ENCODE assay signal across 23 cellular contexts in the genomic region with DNA sequence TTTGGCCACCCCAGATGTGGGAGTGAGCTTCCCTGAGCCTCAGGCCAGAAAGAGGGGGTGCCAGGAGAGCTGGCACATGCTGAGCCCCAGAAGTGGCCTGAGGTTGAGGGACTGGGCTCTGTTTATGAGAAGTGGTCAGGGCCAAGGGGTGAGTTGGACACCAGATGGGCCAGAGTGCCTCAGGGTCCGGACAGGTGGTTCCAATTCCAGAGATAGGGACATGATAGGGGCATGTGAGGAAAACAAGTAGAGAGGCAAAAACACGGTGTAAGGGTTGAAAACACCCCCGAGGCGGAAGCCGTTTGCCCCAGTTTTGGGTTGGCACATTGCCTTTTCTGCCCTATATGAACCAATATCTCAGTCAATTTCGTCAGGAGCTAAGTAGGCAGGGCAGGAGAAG.
DNase-seq lines count a peak whose midpoint lies in the region; ATAC-seq, FAIRE-seq and TF ChIP-seq lines count a peak whose summit lies in the region.
"Had no signal": no experiment of that assay in that cellular context is flagged by ENCODE, and none has a peak within 500 bp of the region (broad histone marks: within the 10 kb centered on the region; RNA-seq: fewer than 3 reads in every experiment).

No MANE protein-coding gene starts in this region.

- no peak overlapping the region for H3K4me2 ChIP-seq in SK-N-SH
- H3K4me2 ChIP-seq in H1 (ENCODE audit: insufficient read depth in 1 of 2, low read depth in 2 of 2, low read length in 2 of 2), result no peak overlapping the region
- no peak overlapping the region for H3K4me2 ChIP-seq in trophoblast cell (ENCODE audit: low read length)
- no peak overlapping the region for H3K4me2 ChIP-seq in GM23248 (ENCODE audit: unreplicated experiment)
- H3K4me2 ChIP-seq: A549; BLaER1 treated with 17β-estradiol and CSF1 and Interleukin-3, amounts not matched to agents 10 nM and 100 nM had no signal

- H4K20me1 ChIP-seq in SK-N-SH (ENCODE audit: insufficient read depth) (no peaks in the 10 kb centered on the region), H1 (replicated peaks in 1 of 2; ENCODE audit: control insufficient read depth in 1 of 2, insufficient read depth in 2 of 2, low read length in 2 of 2) (no peaks in the 10 kb centered on the region), GM23248 (ENCODE audit: insufficient read depth) (no peaks in the 10 kb centered on the region)
- H4K20me1 ChIP-seq: BLaER1 treated with 17β-estradiol and CSF1 and Interleukin-3, amounts not matched to agents 10 nM and 100 nM had no signal

- no peak for TF ChIP-seq POLR2A in H1 (IDR thresholded peaks at IDR 0.05; ENCODE audit: control extremely low read depth in 1 of 2, low read depth in 2 of 2, low read length in 2 of 2)

- CTCF ChIA-PET in SK-N-SH (lab: Yijun Ruan, JAX), result interaction anchor here (0.7 to 5.6 kb wide), 8 partner anchors 26 to 1012 kb away, joined by 3 to 25 read pairs (median 10); no protein-coding TSS in a partner anchor
- CTCF ChIA-PET in H1 (lab: Charles Lee; ENCODE audit: partially characterized antibody), result interaction anchor here (1.0 to 8.5 kb wide), 8 partner anchors 8 to 329 kb away, joined by 3 to 85 read pairs (median 6); no protein-coding TSS in a partner anchor

- H3K9me2 ChIP-seq in SK-N-SH, result no peaks in the 10 kb centered on the region
- H3K9me2 ChIP-seq in GM23248 (ENCODE audit: insufficient read depth), result no peaks in the 10 kb centered on the region

- no peak overlapping the region for H3K18ac ChIP-seq in H1 (ENCODE audit: extremely low read depth, low read length)
- no peak overlapping the region for H3K18ac ChIP-seq in trophoblast cell (ENCODE audit: low read length)

- H3K4ac ChIP-seq in H1 (replicated peaks; ENCODE audit: insufficient read length, low read depth, low read length) (no peak overlapping the region), trophoblast cell (ENCODE audit: low read depth, low read length) (no peak overlapping the region)

- ATAC-seq in SK-N-SH treated with all-trans-retinoic acid at 6 μM for 48 hours, result no peak
- ATAC-seq: A549; CD8-positive, alpha-beta T cell had no signal

- no peaks in the 10 kb centered on the region for H3K23me2 ChIP-seq in H1 (ENCODE audit: low read depth, low read length)

- H3K36me3 ChIP-seq in SK-N-SH (replicated peaks in 1 of 2; ENCODE audit: control insufficient read depth in 1 of 2, insufficient read depth in 2 of 2, low read length in 1 of 2) (no peaks in the 10 kb centered on the region), H1 (ENCODE audit: control insufficient read depth in 2 of 4, insufficient read depth in 4 of 4, low read length in 3 of 4) (no peaks in the 10 kb centered on the region), trophoblast cell (ENCODE audit: control insufficient read depth in 1 of 2, insufficient read depth in 2 of 2, low read length in 2 of 2) (no peaks in the 10 kb centered on the region), GM23248 (ENCODE audit: low read depth) (no peaks in the 10 kb centered on the region)
- H3K36me3 ChIP-seq: BLaER1 treated with 17β-estradiol and CSF1 and Interleukin-3, amounts not matched to agents 10 nM and 100 nM had no signal

- H4K91ac ChIP-seq in H1 (replicated peaks; ENCODE audit: insufficient read length, low read length), result no peak overlapping the region
- H4K91ac ChIP-seq in trophoblast cell (ENCODE audit: low read depth, low read length), result no peak overlapping the region

- peaks cover under 1% of the 10 kb centered on the region for H3F3A ChIP-seq in SK-N-SH (replicated peaks; ENCODE audit: insufficient read depth)
- no peaks in the 10 kb centered on the region for H3F3A ChIP-seq in GM23248 (ENCODE audit: insufficient read depth)

- DNase-seq in SK-N-SH (peak; percentile 33), H1 (ENCODE audit: low read depth in 1 of 2, low spot score in 2 of 2) (no peak), trophoblast cell (peak; percentile 57 to 78), GM23248 (no peak), hepatic stellate cell (ENCODE audit: low spot score) (no peak)
- no peak for DNase-seq in activated CD4-positive, CD25-positive, alpha-beta regulatory T cell (lab: John Stamatoyannopoulos, UW)
- DNase-seq: AML-193; Caco-2; Calu3; CD4-positive, alpha-beta T cell; CD8-positive, alpha-beta T cell; DMS79 treated with DMSO at 0.1 percent for 48 hours; GF-D8 had no signal

- no peak for TF ChIP-seq RAD21 in SK-N-SH (IDR thresholded peaks at IDR 0.05; ENCODE audit: low read length)
- no peak for TF ChIP-seq RAD21 in H1 (IDR thresholded peaks at IDR 0.05 in 1 of 2, conservative IDR thresholded peaks at IDR 0.05 in 1 of 2; ENCODE audit: low read depth in 2 of 2, low read length in 2 of 2)

- no peak overlapping the region for H2BK20ac ChIP-seq in H1 (ENCODE audit: low read length)

- peak in 1 of 2 experiments; percentile 76; a peak in 2 of 4 replicates for TF ChIP-seq EP300 in SK-N-SH (IDR thresholded peaks at IDR 0.05; ENCODE audit: borderline replicate concordance in 1 of 2, low read depth in 1 of 2, low read length in 1 of 2)
- no peak for TF ChIP-seq EP300 in H1 (IDR thresholded peaks at IDR 0.05; ENCODE audit: borderline replicate concordance in 1 of 2, low read depth in 2 of 2, low read length in 2 of 2)

- H4K8ac ChIP-seq in H1 (ENCODE audit: extremely low read depth, insufficient read depth, low read length) (no peak overlapping the region), trophoblast cell (ENCODE audit: low read depth, low read length) (no peak overlapping the region)

- H2BK5ac ChIP-seq in H1 (ENCODE audit: low read depth, low read length) (no peak overlapping the region), trophoblast cell (ENCODE audit: low read depth, low read length, poor library complexity) (no peak overlapping the region)

- H3K4me1 ChIP-seq in SK-N-SH (ENCODE audit: control insufficient read depth in 1 of 2, insufficient read depth in 2 of 2, low read depth in 1 of 2, low read length in 1 of 2) (peaks cover 9 to 39% of the 10 kb centered on the region in 2 experiments; a peak in 2 of 4 replicates), H1 (replicated peaks in 1 of 4; ENCODE audit: control insufficient read depth in 3 of 4, insufficient read depth in 4 of 4, low read length in 3 of 4) (peaks cover 0 to 3% (median 1%) of the 10 kb centered on the region in 4 experiments; a peak in 2 of 7 replicates), trophoblast cell (ENCODE audit: control insufficient read depth in 1 of 2, insufficient read depth in 2 of 2, low read length in 2 of 2) (no peaks in the 10 kb centered on the region), GM23248 (ENCODE audit: insufficient read depth) (no peaks in the 10 kb centered on the region)
- H3K4me1 ChIP-seq: Caco-2 had no signal

- H3K9me3 ChIP-seq in SK-N-SH (no peaks in the 10 kb centered on the region), H1 (ENCODE audit: insufficient read depth in 2 of 2, low read depth in 1 of 2, low read length in 1 of 2) (no peaks in the 10 kb centered on the region), trophoblast cell (ENCODE audit: insufficient read depth, low read depth, low read length) (no peaks in the 10 kb centered on the region), GM23248 (ENCODE audit: low read depth) (no peaks in the 10 kb centered on the region)
- H3K9me3 ChIP-seq: A549; BLaER1 treated with 17β-estradiol and CSF1 and Interleukin-3, amounts not matched to agents 10 nM and 100 nM; Caco-2 had no signal

- H3K27me3 ChIP-seq in SK-N-SH (ENCODE audit: insufficient read depth), result no peaks in the 10 kb centered on the region
- no peaks in the 10 kb centered on the region for H3K27me3 ChIP-seq in H1 (replicated peaks in 1 of 4; ENCODE audit: control insufficient read depth in 3 of 4, extremely low read depth in 1 of 4, insufficient read depth in 3 of 4, low read length in 3 of 4)
- H3K27me3 ChIP-seq in trophoblast cell (ENCODE audit: insufficient read depth, low read length), result no peaks in the 10 kb centered on the region
- peaks cover 46% of the 10 kb centered on the region for H3K27me3 ChIP-seq in GM23248 (replicated peaks; ENCODE audit: insufficient read depth)
- H3K27me3 ChIP-seq: BLaER1 treated with 17β-estradiol and CSF1 and Interleukin-3, amounts not matched to agents 10 nM and 100 nM had no signal

- H2AFZ ChIP-seq in SK-N-SH (ENCODE audit: low read depth), result no peak overlapping the region
- H2AFZ ChIP-seq in H1 (ENCODE audit: low read length), result 0 out of 2 replicates have a peak overlapping the region, but pooled peaks have one; percentile 23
- no peak overlapping the region for H2AFZ ChIP-seq in trophoblast cell (ENCODE audit: insufficient read depth, low read length, poor library complexity)
- no peak overlapping the region for H2AFZ ChIP-seq in GM23248

- no peak overlapping the region for H4K12ac ChIP-seq in trophoblast cell (ENCODE audit: low read depth, low read length)

- H3K27ac ChIP-seq in SK-N-SH (ENCODE audit: low read depth in 2 of 2, low read length in 1 of 2) (peak overlapping the region in 1 of 2 experiments; percentile 95; a peak in 2 of 4 replicates), VCaP (peak overlapping the region; percentile 90; the same call in 1 of the 2 replicates), H1 (ENCODE audit: low read depth, low read length) (no peak overlapping the region), trophoblast cell (ENCODE audit: low read depth, low read length) (no peak overlapping the region), GM23248 (no peak overlapping the region)
- H3K27ac ChIP-seq: 22Rv1; A549; BLaER1 treated with 17β-estradiol and CSF1 and Interleukin-3, amounts not matched to agents 10 nM and 100 nM; C4-2B had no signal

- POLR2A ChIA-PET in SK-N-SH (lab: Yijun Ruan, JAX), result interaction anchor here (1.3 kb wide), 1 partner anchor 78 kb away, joined by 3 read pairs; no protein-coding TSS in a partner anchor
- POLR2A ChIA-PET in H1 (lab: Charles Lee; ENCODE audit: partially characterized antibody), result no interaction called here

- in situ Hi-C loops in GM23248 (cut with MboI), result loop anchor here (10.0 kb wide), 1 partner anchor 995 kb away; no protein-coding TSS in a partner anchor

- H3K9ac ChIP-seq in SK-N-SH (no peak overlapping the region), H1 (replicated peaks in 1 of 4; ENCODE audit: extremely low read depth in 1 of 4, low read depth in 3 of 4, low read length in 3 of 4) (no peak overlapping the region), trophoblast cell (ENCODE audit: low read length) (no peak overlapping the region), GM23248 (no peak overlapping the region)
- H3K9ac ChIP-seq: BLaER1 treated with 17β-estradiol and CSF1 and Interleukin-3, amounts not matched to agents 10 nM and 100 nM had no signal

- no peak overlapping the region for H2BK120ac ChIP-seq in H1 (replicated peaks; ENCODE audit: low read depth, low read length)
- no peak overlapping the region for H2BK120ac ChIP-seq in trophoblast cell (ENCODE audit: insufficient read depth, low read length, poor library complexity)

- 74% methylated on average over 6 of the region's 6 CpGs for WGBS in SK-N-SH (ENCODE audit: low lambda C conversion rate)
- 96% methylated on average over 6 of the region's 6 CpGs; no CpG with 5 or more reads in 1 of the 2 experiments for WGBS in H1 (ENCODE audit: extremely low coverage in 1 of 2, insufficient coverage in 1 of 2, insufficient read length in 1 of 2, insufficient replicate concordance in 2 of 2, low coverage in 1 of 2, low lambda C conversion rate in 2 of 2, missing lambda C conversion rate in 1 of 2), 2 experiments
- no CpG with 5 or more reads among the region's 6 CpGs for WGBS in trophoblast cell (ENCODE audit: extremely low coverage, insufficient coverage, insufficient read length)
- 62 to 77% methylated on average over 6 of the region's 6 CpGs for WGBS in GM23248 (ENCODE audit: low coverage in 1 of 2, low lambda C conversion rate in 2 of 2, missing lambda C conversion rate in 2 of 2), 2 experiments

- H3K79me1 ChIP-seq in H1 (ENCODE audit: low read depth, low read length) (no peaks in the 10 kb centered on the region), trophoblast cell (ENCODE audit: low read length) (no peaks in the 10 kb centered on the region)

- H2BK12ac ChIP-seq in H1 (ENCODE audit: low read depth, low read length) (no peak overlapping the region), trophoblast cell (ENCODE audit: low read length) (no peak overlapping the region)

- H3K56ac ChIP-seq in H1 (replicated peaks; ENCODE audit: insufficient read length, low read depth, low read length), result no peak overlapping the region

- TF ChIP-seq CTCF in SK-N-SH (IDR thresholded peaks at IDR 0.05) (no peak), VCaP (conservative IDR thresholded peaks at IDR 0.05) (no peak), H1 (IDR thresholded peaks at IDR 0.05; ENCODE audit: control extremely low read depth in 1 of 3, insufficient read depth in 1 of 3, low read depth in 1 of 3, low read length in 3 of 3) (no peak)

- H2AK5ac ChIP-seq in H1 (ENCODE audit: low read depth, low read length), result no peak overlapping the region
- no peak overlapping the region for H2AK5ac ChIP-seq in trophoblast cell (ENCODE audit: low read length)

- FAIRE-seq in H1 (lab: Jason Lieb, UNC), result no peak
- FAIRE-seq: A549, D721Med, G401.6, GM12891, GM19239 had no signal

- H3K23ac ChIP-seq in H1 (ENCODE audit: insufficient read length) (no peak overlapping the region), trophoblast cell (ENCODE audit: low read length) (no peak overlapping the region)

- H3K79me2 ChIP-seq in SK-N-SH (ENCODE audit: insufficient read depth) (no peaks in the 10 kb centered on the region), H1 (ENCODE audit: control insufficient read depth in 1 of 2, insufficient read depth in 2 of 2, low read length in 2 of 2) (no peaks in the 10 kb centered on the region), trophoblast cell (ENCODE audit: control insufficient read depth, insufficient read depth, low read length, poor library complexity) (no peaks in the 10 kb centered on the region), GM23248 (ENCODE audit: insufficient read depth) (no peaks in the 10 kb centered on the region)

- no peak overlapping the region for H3K14ac ChIP-seq in H1 (ENCODE audit: insufficient read length)
- no peak overlapping the region for H3K14ac ChIP-seq in trophoblast cell (ENCODE audit: low read length)

- no peak overlapping the region for H2BK15ac ChIP-seq in H1 (ENCODE audit: low read length)

- H3K4me3 ChIP-seq in SK-N-SH (ENCODE audit: low read depth in 2 of 2, low read length in 1 of 2) (no peak overlapping the region), H1 (ENCODE audit: extremely low read depth in 1 of 4, insufficient read depth in 2 of 4, low read depth in 3 of 4, low read length in 4 of 4) (no peak overlapping the region), trophoblast cell (ENCODE audit: low read depth, low read length) (no peak overlapping the region), GM23248 (no peak overlapping the region)
- H3K4me3 ChIP-seq: A549; BLaER1 treated with 17β-estradiol and CSF1 and Interleukin-3, amounts not matched to agents 10 nM and 100 nM had no signal

- no peak overlapping the region for H4K5ac ChIP-seq in H1 (ENCODE audit: insufficient read length, low read depth, low read length)

Comparison
In these comparisons a context has a peak if more than half of its experiments do, and no peak if none do; other contexts are left out.
1. DNase-seq: peak in SK-N-SH (single experiment) and trophoblast cell (2 of 2); none in H1 (0 of 2), GM23248 (single experiment), hepatic stellate cell (single experiment) and activated CD4-positive, CD25-positive, alpha-beta regulatory T cell (0 of 4).